Comparison of ENCODE assay signal across 24 cellular contexts in the genomic region with DNA sequence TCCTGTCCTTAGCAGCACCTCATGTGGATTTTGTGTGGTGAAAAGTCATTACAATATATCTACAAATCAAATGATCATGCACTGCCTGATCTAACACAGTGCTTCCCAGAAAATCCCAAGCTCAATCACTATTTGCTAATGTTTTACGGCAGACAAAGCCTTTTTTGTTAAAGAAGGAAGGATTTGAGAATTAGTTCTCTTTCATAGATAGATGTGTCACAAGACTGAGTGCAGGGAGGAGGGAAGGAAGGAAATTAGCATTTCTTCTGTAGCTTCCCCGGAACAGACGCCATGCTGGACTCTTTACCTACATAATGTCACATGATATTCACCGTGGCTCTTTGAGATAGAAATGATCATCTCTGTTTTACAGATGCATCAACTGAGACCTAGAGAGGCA.
"Had no signal": no experiment of that assay in that cellular context is flagged by ENCODE, and none has a peak within 500 bp of the region (broad histone marks: within the 10 kb centered on the region; RNA-seq: fewer than 3 reads in every experiment).

No MANE protein-coding gene starts in this region.

- H3K4me1 Mint-ChIP-seq: activated naive CD8-positive, alpha-beta T cell treated with anti-CD3 and anti-CD28 coated beads, Interleukin-2, amount 10 ng/mL, durations not matched to agents 7 days and 5 days; naive thymus-derived CD4-positive, alpha-beta T cell had no signal

- H3K27ac Mint-ChIP-seq: activated CD4-positive, alpha-beta memory T cell treated with anti-CD3 and anti-CD28 coated beads for 36 hours; activated naive CD4-positive, alpha-beta T cell treated with anti-CD3 and anti-CD28 coated beads for 36 hours; activated naive CD8-positive, alpha-beta T cell treated with anti-CD3 and anti-CD28 coated beads, Interleukin-2, amount 10 ng/mL, durations not matched to agents 7 days and 5 days; naive thymus-derived CD4-positive, alpha-beta T cell; stimulated activated naive CD8-positive, alpha-beta T cell treated with anti-CD3 and anti-CD28 coated beads, Interleukin-15, Interleukin-2, amounts not matched to agents 100 ng/mL and 50 ng/mL, for 24 hours; T-helper 1 cell treated with Interleukin-12 subunit alpha and Interleukin-12 subunit beta and Interleukin-4 antibody, amounts not matched to agents 30 μg/mL and 1 μg/mL, for 36 hours had no signal

- H3K9me3 Mint-ChIP-seq: activated CD4-positive, alpha-beta memory T cell treated with anti-CD3 and anti-CD28 coated beads for 36 hours; activated naive CD4-positive, alpha-beta T cell treated with anti-CD3 and anti-CD28 coated beads for 36 hours; activated naive CD8-positive, alpha-beta T cell treated with anti-CD3 and anti-CD28 coated beads, Interleukin-2, amount 10 ng/mL, durations not matched to agents 7 days and 5 days; naive thymus-derived CD4-positive, alpha-beta T cell; stimulated activated naive CD8-positive, alpha-beta T cell treated with anti-CD3 and anti-CD28 coated beads, Interleukin-15, Interleukin-2, amounts not matched to agents 100 ng/mL and 50 ng/mL, for 24 hours; T-helper 1 cell treated with Interleukin-12 subunit alpha and Interleukin-12 subunit beta and Interleukin-4 antibody, amounts not matched to agents 30 μg/mL and 1 μg/mL, for 36 hours had no signal

- H3K9me3 ChIP-seq: esophagus squamous epithelium, gastroesophageal sphincter, heart left ventricle, lower lobe of right lung, right lobe of liver, thyroid gland had no signal

- H3K36me3 Mint-ChIP-seq: activated CD4-positive, alpha-beta memory T cell treated with anti-CD3 and anti-CD28 coated beads for 36 hours; activated naive CD8-positive, alpha-beta T cell treated with anti-CD3 and anti-CD28 coated beads, Interleukin-2, amount 10 ng/mL, durations not matched to agents 7 days and 5 days; naive thymus-derived CD4-positive, alpha-beta T cell had no signal

- H3K4me3 ChIP-seq: coronary artery, esophagus squamous epithelium, gastroesophageal sphincter, heart left ventricle, lower lobe of right lung, right lobe of liver, skin epidermis, thyroid gland had no signal

- H2AFZ ChIP-seq: parathyroid adenoma had no signal

- ATAC-seq: gastroesophageal sphincter; heart left ventricle; left lobe of liver; lower lobe of right lung; naive thymus-derived CD4-positive, alpha-beta T cell; right lobe of liver had no signal

- DNase-seq: activated CD4-positive, alpha-beta memory T cell treated with anti-CD3 and anti-CD28 coated beads for 36 hours; activated CD4-positive, alpha-beta T cell treated with anti-CD3 and anti-CD28 coated beads for 48 hours; activated effector memory CD4-positive, alpha-beta T cell treated with Interleukin-2 at 50 U/mL for 16 hours; activated naive CD4-positive, alpha-beta T cell treated with anti-CD3 and anti-CD28 coated beads for 36 hours; activated naive CD8-positive, alpha-beta T cell treated with anti-CD3 and anti-CD28 coated beads, Interleukin-2, amount 10 ng/mL, durations not matched to agents 7 days and 5 days; activated T-cell treated with anti-CD3 and anti-CD28 coated beads, Interleukin-2, amount 50 U/mL, for 48 hours; amniotic stem cell; esophagus squamous epithelium; heart left ventricle; kidney; lower lobe of right lung; naive thymus-derived CD4-positive, alpha-beta T cell; nucleus accumbens; right lobe of liver; stimulated activated CD4-positive, alpha-beta T cell treated with anti-CD3 and anti-CD28 coated beads, Interleukin-1b, Interleukin-23, amount 100 ng/mL, for 48 hours; substantia nigra; thyroid gland had no signal

- H3K27me3 ChIP-seq: gastroesophageal sphincter, heart left ventricle, right lobe of liver, thyroid gland had no signal

- H3K27me3 Mint-ChIP-seq: stimulated activated naive CD8-positive, alpha-beta T cell treated with anti-CD3 and anti-CD28 coated beads, Interleukin-15, Interleukin-2, amounts not matched to agents 100 ng/mL and 50 ng/mL, for 24 hours had no signal

- H3K27ac ChIP-seq: coronary artery, esophagus squamous epithelium, gastroesophageal sphincter, heart left ventricle, lower lobe of right lung, parathyroid adenoma, right lobe of liver, skin epidermis, thyroid gland had no signal

- H3K36me3 ChIP-seq: esophagus squamous epithelium, gastroesophageal sphincter, heart left ventricle, lower lobe of right lung, right lobe of liver, thyroid gland had no signal

- H3K4me1 ChIP-seq: esophagus squamous epithelium, gastroesophageal sphincter, heart left ventricle, lower lobe of right lung, parathyroid adenoma, right lobe of liver, thyroid gland had no signal

- H3K79me2 ChIP-seq: parathyroid adenoma had no signal

- H3K4me3 Mint-ChIP-seq: activated CD4-positive, alpha-beta memory T cell treated with anti-CD3 and anti-CD28 coated beads for 36 hours; activated naive CD4-positive, alpha-beta T cell treated with anti-CD3 and anti-CD28 coated beads for 36 hours; activated naive CD8-positive, alpha-beta T cell treated with anti-CD3 and anti-CD28 coated beads, Interleukin-2, amount 10 ng/mL, durations not matched to agents 7 days and 5 days; naive thymus-derived CD4-positive, alpha-beta T cell; stimulated activated naive CD8-positive, alpha-beta T cell treated with anti-CD3 and anti-CD28 coated beads, Interleukin-15, Interleukin-2, amounts not matched to agents 100 ng/mL and 50 ng/mL, for 24 hours; T-helper 1 cell treated with Interleukin-12 subunit alpha and Interleukin-12 subunit beta and Interleukin-4 antibody, amounts not matched to agents 30 μg/mL and 1 μg/mL, for 36 hours had no signal

- H3K9ac ChIP-seq: parathyroid adenoma had no signal
